In genomic region chr1:223708001-223708359, GRCh38 we compare ENCODE assay signal across 10 cellular contexts. TPM values are rescaled to one million over a fixed set of nuclear protein-coding genes. Genes with fewer than 3 reads are reported as not detected.
DNase-seq lines count a peak whose midpoint lies in the region; ATAC-seq and TF ChIP-seq lines count a peak whose summit lies in the region.
"Had no signal": no experiment of that assay in that cellular context is flagged by ENCODE, and none has a peak within 500 bp of the region (broad histone marks: within the 10 kb centered on the region; RNA-seq: fewer than 3 reads in every experiment).

No MANE protein-coding gene starts in this region.

- WGBS in heart right ventricle, 2 donors: 57 to 60% methylated on average over 5 of the region's 5 CpGs

- in situ Hi-C loops in brain microvascular endothelial cell (cut with HindIII; ENCODE audit: low pct_ligation_motif_present, low sequenced_read_pairs): no loop called here

- intact Hi-C loops in heart right ventricle (cut with DNase I) (loop anchor here in 5 of 10 donors (5.0 to 10.0 kb wide), 4 partner anchors 39 to 627 kb away; partner anchors contain the start of genes TP53BP2 (in 2 of the 5) and NVL (in 1 of the 5)), left cardiac atrium (cut with DNase I) (loop anchor here in 1 of 2 donors (10.0 kb wide), 1 partner anchor 137 kb away; the partner anchor contains the start of gene TP53BP2), mucosa of descending colon (cut with DNase I, micrococcal nuclease) (loop anchor here in 1 of 2 donors (10.0 kb wide), 1 partner anchor 47 kb away; no protein-coding TSS in a partner anchor)

- H3K27ac ChIP-seq in heart right ventricle (peak overlapping the region in 9 of 10 donors; percentile 67 to 99 (median 79)), brain microvascular endothelial cell (peak overlapping the region; percentile 95)

- H3K4me3 ChIP-seq in heart right ventricle (no peak overlapping the region), brain microvascular endothelial cell (ENCODE audit: low read depth, low read length) (no peak overlapping the region), mucosa of descending colon (no peak overlapping the region)

- ATAC-seq in heart right ventricle (no peak), left cardiac atrium (no peak), mucosa of descending colon (peak; percentile 22), HG02938 (IDR thresholded peaks at IDR 0.05; ENCODE audit: unreplicated experiment) (no peak), GM18909 (IDR thresholded peaks at IDR 0.05; ENCODE audit: poor library complexity, unreplicated experiment) (no peak)
- ATAC-seq: activated naive CD4-positive, alpha-beta T cell treated with anti-CD3 and anti-CD28 coated beads, Interleukin-2, amount 50 U/mL, for 72 hours had no signal

- H3K27me3 ChIP-seq in heart right ventricle (no peaks in the 10 kb centered on the region), brain microvascular endothelial cell (replicated peaks) (no peaks in the 10 kb centered on the region)

- TF ChIP-seq CTCF in heart right ventricle (IDR thresholded peaks at IDR 0.05) (peak in 2 of 9 donors; percentile 12 to 23), brain microvascular endothelial cell (IDR thresholded peaks at IDR 0.05; ENCODE audit: low read depth, low read length, missing control alignments) (peak; percentile 44), mucosa of descending colon (IDR thresholded peaks at IDR 0.05) (no peak)

- peaks cover 17 to 72% (median 67%) of the 10 kb centered on the region in 9 donors for H3K4me1 ChIP-seq in heart right ventricle
- H3K4me1 ChIP-seq in mucosa of descending colon (ENCODE audit: low read depth): peaks cover 27% of the 10 kb centered on the region

- H3K9me3 ChIP-seq in heart right ventricle (no peaks in the 10 kb centered on the region), mucosa of descending colon (no peaks in the 10 kb centered on the region)

- H3K36me3 ChIP-seq in heart right ventricle (no peaks in the 10 kb centered on the region), brain microvascular endothelial cell (replicated peaks) (peaks cover 4% of the 10 kb centered on the region), mucosa of descending colon (ENCODE audit: low read depth) (no peaks in the 10 kb centered on the region)

- DNase-seq in heart right ventricle (no peak), left cardiac atrium (no peak), brain microvascular endothelial cell (no peak), mucosa of descending colon (peak in 1 of 3 donors; percentile 32), NCI-H1694 (lab: John Stamatoyannopoulos, UW) (no peak)
- no peak for DNase-seq in stimulated activated CD4-positive, alpha-beta T cell treated with anti-CD3 and anti-CD28 coated beads, Interleukin-15, amount 100 ng/mL, for 24 hours

RNA-seq across cellular contexts. Expression of gene CAPN2, which starts 4.4 kb away (rescaled TPM):
- total RNA-seq in heart right ventricle (100 to 1,000 TPM in 1 of 10 donors, 10 to 100 TPM in 9; 65.6 to 104 (median 77.6) TPM), left cardiac atrium (100 to 1,000 TPM in 1 of 2 donors, 10 to 100 TPM in 1; 89.1 to 107 TPM), mucosa of descending colon (100 to 1,000 TPM; 200 to 417 (median 305) TPM)
- polyA plus RNA-seq in heart right ventricle: 100 to 1,000 TPM in 1 of 2 donors, 10 to 100 TPM in 1; 62.4 to 107 TPM

RNA-seq across cellular contexts. Expression of gene CAPN8, which starts 42.5 kb away (rescaled TPM):
- total RNA-seq in heart right ventricle (not detected), left cardiac atrium (under 1 TPM in 1 of 2 donors, not detected in 1; 0.21 TPM), mucosa of descending colon (10 to 100 TPM; 31.1 to 88.6 (median 59.0) TPM)
- under 1 TPM in 1 of 2 donors, not detected in 1; 0.10 TPM for polyA plus RNA-seq in heart right ventricle
- total RNA-seq: activated naive CD4-positive, alpha-beta T cell treated with anti-CD3 and anti-CD28 coated beads, Interleukin-2, amount 50 U/mL, for 72 hours had no signal
- polyA plus RNA-seq: BJ had no signal

Comparison
In these comparisons a context has a peak if more than half of its experiments do, and no peak if none do; other contexts are left out.
1. RNA of gene CAPN8, which starts 42.5 kb away (total RNA-seq): 31.1 to 88.6 TPM in mucosa of descending colon; 0.21 TPM in left cardiac atrium and not detected in heart right ventricle; every median in the first group is over 10 times any median in the second.